8 cellular contexts compared by ENCODE assay signal in genomic region chr7:51316666-51317581, GRCh38. TPM values are rescaled to one million over a fixed set of nuclear protein-coding genes. Genes with fewer than 3 reads are reported as not detected.
DNase-seq lines count a peak whose midpoint lies in the region; ATAC-seq and TF ChIP-seq lines count a peak whose summit lies in the region.

TSS of gene COBL (minus strand) at chr7:51316809. CDS start at chr7:51316633, 176 bp downstream.

- no peak for TF ChIP-seq CTCF in esophagus squamous epithelium (IDR thresholded peaks at IDR 0.05)

- no peaks in the 10 kb centered on the region for H3K36me3 Mint-ChIP-seq in natural killer cell treated with Interleukin-12 subunit alpha and Interleukin-12 subunit beta and Interleukin-15 and Interleukin-18, amount 100 ng/mL, for 72 hours

- H3K4me1 ChIP-seq in NT2/D1 (ENCODE audit: insufficient read depth, insufficient read length) (peaks cover 16% of the 10 kb centered on the region), esophagus squamous epithelium (peaks cover 3 to 42% (median 3%) of the 10 kb centered on the region in 3 donors)

- H3K4me3 Mint-ChIP-seq in natural killer cell treated with Interleukin-12 subunit alpha and Interleukin-12 subunit beta and Interleukin-15 and Interleukin-18, amount 100 ng/mL, for 72 hours: peak within 1 kb of the TSS; percentile 45

- H3K9me3 ChIP-seq in NT2/D1 (ENCODE audit: insufficient read depth, low read length) (no peaks in the 10 kb centered on the region), esophagus squamous epithelium (no peaks in the 10 kb centered on the region)

- 13 to 20% methylated on average over 11 to 19 of the region's 94 CpGs for WGBS in esophagus squamous epithelium, 2 donors

- H3K36me3 ChIP-seq in NT2/D1 (ENCODE audit: insufficient read depth, insufficient read length, low read length): no peaks in the 10 kb centered on the region
- H3K36me3 ChIP-seq in esophagus squamous epithelium: no peaks in the 10 kb centered on the region

- intact Hi-C loops in esophagus squamous epithelium (cut with DNase I): no loop called here

- TF ChIP-seq POLR2A in esophagus squamous epithelium (IDR thresholded peaks at IDR 0.05): no peak

- H3K4me1 Mint-ChIP-seq in natural killer cell treated with Interleukin-12 subunit alpha and Interleukin-12 subunit beta and Interleukin-15 and Interleukin-18, amount 100 ng/mL, for 72 hours (ENCODE audit: low read depth in 2 of 2): no peaks in the 10 kb centered on the region

- peak; percentile 16 for DNase-seq in GM03348 (ENCODE audit: low spot score)
- DNase-seq in NT2/D1 (ENCODE audit: low read depth, low spot score): peak; percentile 51
- no peak for DNase-seq in esophagus squamous epithelium (lab: John Stamatoyannopoulos, UW)
- no peak for DNase-seq in natural killer cell treated with Interleukin-12 subunit alpha and Interleukin-12 subunit beta and Interleukin-15 and Interleukin-18, amount 100 ng/mL, for 72 hours (ENCODE audit: low spot score)

- ATAC-seq in natural killer cell treated with Interleukin-12 subunit alpha and Interleukin-12 subunit beta and Interleukin-15 and Interleukin-18, amount 100 ng/mL, for 72 hours: peak; percentile 6 to 16
- no peak for ATAC-seq in GM18867 (IDR thresholded peaks at IDR 0.05; ENCODE audit: unreplicated experiment)
- no peak for ATAC-seq in HG02588 (IDR thresholded peaks at IDR 0.05; ENCODE audit: unreplicated experiment)
- no peak for ATAC-seq in GM18907 (IDR thresholded peaks at IDR 0.05; ENCODE audit: unreplicated experiment)
- ATAC-seq in GM21723 (IDR thresholded peaks at IDR 0.05; ENCODE audit: unreplicated experiment): no peak

- H3K27ac Mint-ChIP-seq in natural killer cell treated with Interleukin-12 subunit alpha and Interleukin-12 subunit beta and Interleukin-15 and Interleukin-18, amount 100 ng/mL, for 72 hours: no peak within 1 kb of the TSS

- H3K27me3 Mint-ChIP-seq in natural killer cell treated with Interleukin-12 subunit alpha and Interleukin-12 subunit beta and Interleukin-15 and Interleukin-18, amount 100 ng/mL, for 72 hours: peaks cover 30 to 36% of the 10 kb centered on the region in 2 donors

- H3K9ac ChIP-seq in NT2/D1 (ENCODE audit: insufficient read length, low read depth): peak within 1 kb of the TSS; percentile 76

- peaks cover 49% of the 10 kb centered on the region for H3K27me3 ChIP-seq in NT2/D1 (ENCODE audit: insufficient read depth, insufficient read length)
- peaks cover 0 to 29% (median 0%) of the 10 kb centered on the region in 4 donors for H3K27me3 ChIP-seq in esophagus squamous epithelium

- peak within 1 kb of the TSS; percentile 71 to 84 (median 80) for H3K27ac ChIP-seq in esophagus squamous epithelium

- H3K4me3 ChIP-seq in NT2/D1 (ENCODE audit: insufficient read length, low read depth): peak within 1 kb of the TSS; percentile 73
- H3K4me3 ChIP-seq in esophagus squamous epithelium: peak within 1 kb of the TSS; percentile 59 to 79 (median 72)

- H3K9me3 Mint-ChIP-seq in natural killer cell treated with Interleukin-12 subunit alpha and Interleukin-12 subunit beta and Interleukin-15 and Interleukin-18, amount 100 ng/mL, for 72 hours: no peaks in the 10 kb centered on the region

RNA-seq across cellular contexts. Expression of gene COBL, which starts in this region (rescaled TPM):
- 10 to 100 TPM in 1 of 4 donors, 1 to 10 TPM in 3; 5.9 to 21.3 (median 7.8) TPM for total RNA-seq in esophagus squamous epithelium
- not detected for total RNA-seq in natural killer cell treated with Interleukin-12 subunit alpha and Interleukin-12 subunit beta and Interleukin-15 and Interleukin-18, amount 100 ng/mL, for 72 hours

Comparison
In these comparisons a context has a peak if more than half of its experiments do, and no peak if none do; other contexts are left out.
1. RNA of gene COBL (total RNA-seq): 5.9 to 21.3 TPM in esophagus squamous epithelium; not detected in natural killer cell treated with Interleukin-12 subunit alpha and Interleukin-12 subunit beta and Interleukin-15 and Interleukin-18, amount 100 ng/mL, for 72 hours; every median in the first group is over 4 times any median in the second.
2. Peak in ATAC-seq in natural killer cell treated with Interleukin-12 subunit alpha and Interleukin-12 subunit beta and Interleukin-15 and Interleukin-18, amount 100 ng/mL, for 72 hours; RNA of the gene not detected or under 1 TPM.
3. DNase-seq: peak in GM03348 (single experiment) and NT2/D1 (single experiment); none in esophagus squamous epithelium (single experiment) and natural killer cell treated with Interleukin-12 subunit alpha and Interleukin-12 subunit beta and Interleukin-15 and Interleukin-18, amount 100 ng/mL, for 72 hours (single experiment).